In genomic region chr1:109240158-109241152, GRCh38 we compare ENCODE assay signal across 9 cellular contexts. TPM values are rescaled to one million over a fixed set of nuclear protein-coding genes. Genes with fewer than 3 reads are reported as not detected.
DNase-seq lines count a peak whose midpoint lies in the region; TF ChIP-seq lines count a peak whose summit lies in the region.
"Had no signal": no experiment of that assay in that cellular context is flagged by ENCODE, and none has a peak within 500 bp of the region (broad histone marks: within the 10 kb centered on the region; RNA-seq: fewer than 3 reads in every experiment).

No MANE protein-coding gene starts in this region.

- peak overlapping the region in 3 of 4 donors; percentile 2 to 35 (median 25) for H3K4me3 ChIP-seq in esophagus muscularis mucosa

- TF ChIP-seq CTCF in esophagus muscularis mucosa (IDR thresholded peaks at IDR 0.05) = no peak
- no peak for TF ChIP-seq CTCF in GM13977 (IDR thresholded peaks at IDR 0.05; ENCODE audit: extremely low read depth, insufficient read depth, missing control alignments)

- peaks cover 25% of the 10 kb centered on the region for H3K27me3 Mint-ChIP-seq in activated T-helper 2 cell treated with anti-CD3 and anti-CD28 coated beads, Interferon-gamma antibody, Interleukin-2, Interleukin-4, amounts not matched to agents 10 μg/mL and 5 μg/mL and 100 μg/mL, durations not matched to agents 14 hours and 24 hours and 36 hours (ENCODE audit: low read depth)

- peaks cover 3% of the 10 kb centered on the region for H3K4me1 Mint-ChIP-seq in activated T-helper 2 cell treated with anti-CD3 and anti-CD28 coated beads, Interferon-gamma antibody, Interleukin-2, Interleukin-4, amounts not matched to agents 10 μg/mL and 5 μg/mL and 100 μg/mL, durations not matched to agents 14 hours and 24 hours and 36 hours (ENCODE audit: low read depth)

- H3K27me3 ChIP-seq in esophagus muscularis mucosa = no peaks in the 10 kb centered on the region

- peaks cover 33% of the 10 kb centered on the region for H3K36me3 Mint-ChIP-seq in activated T-helper 2 cell treated with anti-CD3 and anti-CD28 coated beads, Interferon-gamma antibody, Interleukin-2, Interleukin-4, amounts not matched to agents 10 μg/mL and 5 μg/mL and 100 μg/mL, durations not matched to agents 14 hours and 24 hours and 36 hours (ENCODE audit: low read depth)

- H3K9me3 Mint-ChIP-seq in activated T-helper 2 cell treated with anti-CD3 and anti-CD28 coated beads, Interferon-gamma antibody, Interleukin-2, Interleukin-4, amounts not matched to agents 10 μg/mL and 5 μg/mL and 100 μg/mL, durations not matched to agents 14 hours and 24 hours and 36 hours = no peaks in the 10 kb centered on the region
- H3K9me3 Mint-ChIP-seq: CD4-positive, CD25-positive, alpha-beta regulatory T cell had no signal

- intact Hi-C loops in esophagus muscularis mucosa (cut with DNase I) = no loop called here
- intact Hi-C loops in activated T-helper 2 cell treated with anti-CD3 and anti-CD28 coated beads, Interferon-gamma antibody, Interleukin-2, Interleukin-4, amounts not matched to agents 10 μg/mL and 5 μg/mL and 100 μg/mL, durations not matched to agents 14 hours and 24 hours and 36 hours (cut with micrococcal nuclease) = loop anchor here (1.0 kb wide), 1 partner anchor 9 kb away; the partner anchor contains the start of gene CELSR2

- H3K27ac ChIP-seq in esophagus muscularis mucosa (replicated peaks in 1 of 4) = peak overlapping the region; percentile 72 to 78 (median 74)

- peaks cover 26 to 41% (median 32%) of the 10 kb centered on the region in 4 donors for H3K4me1 ChIP-seq in esophagus muscularis mucosa

- TF ChIP-seq EP300 in esophagus muscularis mucosa (IDR thresholded peaks at IDR 0.05) = no peak

- in situ Hi-C loops in GM13977 (cut with MboI; ENCODE audit: low pct_unique_long_range_greater_than_20kb, low sequenced_read_pairs, unreplicated experiment) = no loop called here

- TF ChIP-seq POLR2A in esophagus muscularis mucosa (IDR thresholded peaks at IDR 0.05; ENCODE audit: low read depth) = no peak

- H3K27ac Mint-ChIP-seq in activated T-helper 2 cell treated with anti-CD3 and anti-CD28 coated beads, Interferon-gamma antibody, Interleukin-2, Interleukin-4, amounts not matched to agents 10 μg/mL and 5 μg/mL and 100 μg/mL, durations not matched to agents 14 hours and 24 hours and 36 hours = no peak overlapping the region

- no peaks in the 10 kb centered on the region for H3K9me3 ChIP-seq in esophagus muscularis mucosa

- WGBS in esophagus muscularis mucosa = 32% methylated on average over 15 of the region's 26 CpGs

- no peak overlapping the region for H3K4me3 Mint-ChIP-seq in activated T-helper 2 cell treated with anti-CD3 and anti-CD28 coated beads, Interferon-gamma antibody, Interleukin-2, Interleukin-4, amounts not matched to agents 10 μg/mL and 5 μg/mL and 100 μg/mL, durations not matched to agents 14 hours and 24 hours and 36 hours (ENCODE audit: low read depth)
- H3K4me3 Mint-ChIP-seq: CD4-positive, CD25-positive, alpha-beta regulatory T cell had no signal

- peaks cover 29 to 41% (median 40%) of the 10 kb centered on the region in 4 donors for H3K36me3 ChIP-seq in esophagus muscularis mucosa

- DNase-seq in SIG-M5 treated with dmso at 0.1 percent for 504 hours (lab: John Stamatoyannopoulos, UW; ENCODE audit: unreplicated experiment) (peak; percentile 63), SIG-M5 (lab: John Stamatoyannopoulos, UW) (no peak), esophagus muscularis mucosa (ENCODE audit: extremely low spot score) (peak; percentile 91), occipital lobe (lab: John Stamatoyannopoulos, UW) (peak; percentile 69), GM13977 (ENCODE audit: low spot score) (no peak), HK-2 (ENCODE audit: unreplicated experiment) (no peak)
- no peak for DNase-seq in activated T-helper 2 cell treated with anti-CD3 and anti-CD28 coated beads, Interferon-gamma antibody, Interleukin-2, Interleukin-4, amounts not matched to agents 10 μg/mL and 5 μg/mL and 100 μg/mL, durations not matched to agents 14 hours and 24 hours and 36 hours (ENCODE audit: low spot score)

TF ChIP-seq in PFSK-1, 5 proteins besides CTCF, POLR2A, EP300 and RAD21:
- TF ChIP-seq POLR2AphosphoS5 (IDR thresholded peaks at IDR 0.05; ENCODE audit: low read depth, low read length) (peak; percentile 76; the same call in 1 of the 2 replicates), SIN3A (IDR thresholded peaks at IDR 0.05; ENCODE audit: borderline replicate concordance, insufficient read depth, low read length) (no peak), REST (IDR thresholded peaks at IDR 0.05; ENCODE audit: insufficient read depth in 1 of 2, low read depth in 2 of 2, low read length in 2 of 2) (0 out of 4 replicates have a peak, but pooled peaks of 1 of the 2 experiments have one; percentile 5)
TF ChIP-seq in PFSK-1: peak in this region for 2.

RNA-seq across cellular contexts. Expression of gene CELSR2, which starts 8.9 kb away (rescaled TPM):
- 10.0 TPM for polyA plus RNA-seq in PFSK-1 (2012; ENCODE audit: insufficient read length, low read depth)
- total RNA-seq in esophagus muscularis mucosa = 10 to 100 TPM in 2 of 4 donors, 1 to 10 TPM in 2; 7.8 to 20.4 (median 10.5) TPM
- 41.8 TPM for total RNA-seq in occipital lobe
- total RNA-seq in activated T-helper 2 cell treated with anti-CD3 and anti-CD28 coated beads, Interferon-gamma antibody, Interleukin-2, Interleukin-4, amounts not matched to agents 10 μg/mL and 5 μg/mL and 100 μg/mL, durations not matched to agents 14 hours and 24 hours and 36 hours = 3.8 and 4.3 TPM in 2 replicates

RNA-seq across cellular contexts. Expression of gene SARS1, which starts 26.7 kb away (rescaled TPM):
- polyA plus RNA-seq in PFSK-1 (2012; ENCODE audit: insufficient read length, low read depth) = 572 TPM
- total RNA-seq in esophagus muscularis mucosa = 100 to 1,000 TPM; 125 to 180 (median 144) TPM
- total RNA-seq in occipital lobe = 153 TPM
- 128 and 129 TPM in 2 replicates for total RNA-seq in activated T-helper 2 cell treated with anti-CD3 and anti-CD28 coated beads, Interferon-gamma antibody, Interleukin-2, Interleukin-4, amounts not matched to agents 10 μg/mL and 5 μg/mL and 100 μg/mL, durations not matched to agents 14 hours and 24 hours and 36 hours

RNA-seq across cellular contexts. Expression of gene PSRC1, which starts 42.5 kb away (rescaled TPM):
- polyA plus RNA-seq in PFSK-1 (2012; ENCODE audit: insufficient read length, low read depth) = 22.0 TPM
- total RNA-seq in esophagus muscularis mucosa = 10 to 100 TPM in 1 of 4 donors, 1 to 10 TPM in 3; 5.3 to 12.5 (median 6.4) TPM
- total RNA-seq in occipital lobe = 11.4 TPM
- 7.8 and 9.5 TPM in 2 replicates for total RNA-seq in activated T-helper 2 cell treated with anti-CD3 and anti-CD28 coated beads, Interferon-gamma antibody, Interleukin-2, Interleukin-4, amounts not matched to agents 10 μg/mL and 5 μg/mL and 100 μg/mL, durations not matched to agents 14 hours and 24 hours and 36 hours

Comparison
In these comparisons a context has a peak if more than half of its experiments do, and no peak if none do; other contexts are left out.
1. DNase-seq: peak in SIG-M5 treated with dmso at 0.1 percent for 504 hours (single experiment), esophagus muscularis mucosa (single experiment) and occipital lobe (single experiment); none in SIG-M5 (single experiment), GM13977 (single experiment), HK-2 (single experiment) and activated T-helper 2 cell treated with anti-CD3 and anti-CD28 coated beads, Interferon-gamma antibody, Interleukin-2, Interleukin-4, amounts not matched to agents 10 μg/mL and 5 μg/mL and 100 μg/mL, durations not matched to agents 14 hours and 24 hours and 36 hours (single experiment).